ENCODE assay signal across 6 cellular contexts in genomic region chr3:1727242-1727641, GRCh38.
"Had no signal": no experiment of that assay in that cellular context is flagged by ENCODE, and none has a peak within 500 bp of the region (broad histone marks: within the 10 kb centered on the region; RNA-seq: fewer than 3 reads in every experiment).

No MANE protein-coding gene starts in this region.

- ATAC-seq: GM23338, HepG2 had no signal

- H3K4me2 ChIP-seq: GM23338 had no signal

- H3K4me1 Mint-ChIP-seq: GM23338, IgD-negative memory B cell had no signal

- H2AFZ ChIP-seq: GM23338 had no signal

- H3K4me3 ChIP-seq: GM23338 had no signal

- H3K4me3 Mint-ChIP-seq: GM23338, H9, IgD-negative memory B cell had no signal

- H3K27me3 Mint-ChIP-seq: IgD-negative memory B cell had no signal

- DNase-seq: H9, HCEC 1CT had no signal

- H3K36me3 Mint-ChIP-seq: IgD-negative memory B cell had no signal

- H3K27ac Mint-ChIP-seq: GM23338, H9, IgD-negative memory B cell had no signal

- H3K27ac ChIP-seq: HL-60 had no signal
